ENCODE assay signal across 1 cellular context in the genomic region with DNA sequence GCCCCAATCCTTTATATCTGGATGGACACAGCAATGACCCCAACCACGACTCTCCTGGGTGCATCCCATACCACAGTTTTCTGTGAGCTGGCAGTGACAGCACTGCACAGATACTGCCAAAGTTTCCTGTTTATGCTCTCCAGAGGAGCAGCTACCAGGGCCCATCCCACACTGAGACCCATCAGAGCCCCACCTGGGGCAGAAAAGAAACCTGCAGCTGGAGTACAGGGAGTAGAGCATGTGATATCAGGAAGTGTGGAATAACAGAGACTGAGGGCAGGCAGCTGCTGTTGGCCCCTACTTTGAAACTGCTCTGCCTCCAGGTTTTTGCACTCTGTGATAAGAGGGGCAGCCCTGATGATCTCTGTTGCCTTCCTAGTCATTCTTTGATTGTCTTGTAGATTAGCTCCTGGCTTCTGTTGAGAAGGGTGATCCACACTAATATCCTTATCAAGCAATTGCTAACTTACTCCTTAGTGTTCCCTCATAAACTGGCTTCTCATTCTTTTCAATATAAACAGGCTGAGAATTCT.
TF ChIP-seq lines count a peak whose summit lies in the region.

No MANE protein-coding gene starts in this region.

TF ChIP-seq in GM23338, 12 proteins besides CTCF, POLR2A, EP300 and RAD21 (continued from another document):
- TF ChIP-seq EZH2 (IDR thresholded peaks at IDR 0.05; ENCODE audit: low read depth, unreplicated experiment) (no peak), JUNB (IDR thresholded peaks at IDR 0.05; ENCODE audit: unreplicated experiment) (no peak), NANOG (IDR thresholded peaks at IDR 0.05; ENCODE audit: borderline replicate concordance) (no peak), ZNF114 (CRISPR knock-in tag; IDR thresholded peaks at IDR 0.05) (no peak)
